ENCODE assay signal across 23 cellular contexts in genomic region chr7:49037348-49038210, GRCh38.
"Had no signal": no experiment of that assay in that cellular context is flagged by ENCODE, and none has a peak within 500 bp of the region (broad histone marks: within the 10 kb centered on the region; RNA-seq: fewer than 3 reads in every experiment).

No MANE protein-coding gene starts in this region.

- H3K79me2 ChIP-seq: parathyroid adenoma had no signal

- FAIRE-seq: bronchial epithelial cell had no signal

- H3K4me3 ChIP-seq: colonic mucosa, thyroid gland, upper lobe of right lung had no signal

- ATAC-seq: activated CD4-positive, alpha-beta T cell treated with anti-CD3 and anti-CD28 coated beads for 36 hours; left ventricle myocardium superior; natural killer cell treated with Interleukin-12 subunit alpha and Interleukin-12 subunit beta and Interleukin-15 and Interleukin-18, amount 100 ng/mL, for 72 hours; right cardiac atrium; stimulated activated naive CD8-positive, alpha-beta T cell treated with anti-CD3 and anti-CD28 coated beads, Interleukin-15, Interleukin-2, amounts not matched to agents 100 U/mL and 50 U/mL, for 24 hours; upper lobe of right lung had no signal

- H3K9ac ChIP-seq: parathyroid adenoma had no signal

- H3K27me3 ChIP-seq: colonic mucosa, thyroid gland, upper lobe of right lung had no signal

- DNase-seq: activated B cell treated with CpG ODN at 0.5 μM for 24 hours; activated CD4-positive, alpha-beta T cell treated with anti-CD3 and anti-CD28 coated beads for 36 hours; activated CD4-positive, alpha-beta T cell treated with anti-CD3 and anti-CD28 coated beads, Interleukin-2, amount 50 U/mL, for 4 hours; activated CD8-positive, alpha-beta memory T cell treated with anti-CD3 and anti-CD28 coated beads for 24 hours; activated CD8-positive, alpha-beta memory T cell treated with anti-CD3 and anti-CD28 coated beads, Interleukin-2, amount 50 U/mL, for 4 hours; activated naive CD4-positive, alpha-beta T cell; activated T-cell treated with anti-CD3 and anti-CD28 coated beads, Interleukin-2, amount 50 U/mL, for 24 hours; colonic mucosa; left ventricle myocardium superior; mammary epithelial cell; nucleus accumbens; right cardiac atrium; stimulated activated CD4-positive, alpha-beta T cell treated with anti-CD3 and anti-CD28 coated beads, Interleukin-12 subunit alpha, Interleukin-12 subunit beta, amount 100 ng/mL, for 4 hours; stimulated activated CD4-positive, alpha-beta T cell treated with anti-CD3 and anti-CD28 coated beads, Interleukin-4, amount 100 ng/mL, for 4 hours; stimulated activated naive CD8-positive, alpha-beta T cell treated with anti-CD3 and anti-CD28 coated beads, Interleukin-15, Interleukin-2, amounts not matched to agents 100 U/mL and 50 U/mL, for 24 hours; T-helper 1 cell; T-helper 9 cell; thyroid gland; upper lobe of right lung had no signal

- H3K9me3 ChIP-seq: colonic mucosa, thyroid gland, upper lobe of right lung had no signal

- H3K36me3 ChIP-seq: colonic mucosa, thyroid gland, upper lobe of right lung had no signal

- H2AFZ ChIP-seq: parathyroid adenoma had no signal

- H3K4me1 ChIP-seq: colonic mucosa, parathyroid adenoma, thyroid gland, upper lobe of right lung had no signal

- H3K27ac ChIP-seq: colonic mucosa, epithelial cell of prostate, parathyroid adenoma, thyroid gland, upper lobe of right lung had no signal
